In the genomic region with DNA sequence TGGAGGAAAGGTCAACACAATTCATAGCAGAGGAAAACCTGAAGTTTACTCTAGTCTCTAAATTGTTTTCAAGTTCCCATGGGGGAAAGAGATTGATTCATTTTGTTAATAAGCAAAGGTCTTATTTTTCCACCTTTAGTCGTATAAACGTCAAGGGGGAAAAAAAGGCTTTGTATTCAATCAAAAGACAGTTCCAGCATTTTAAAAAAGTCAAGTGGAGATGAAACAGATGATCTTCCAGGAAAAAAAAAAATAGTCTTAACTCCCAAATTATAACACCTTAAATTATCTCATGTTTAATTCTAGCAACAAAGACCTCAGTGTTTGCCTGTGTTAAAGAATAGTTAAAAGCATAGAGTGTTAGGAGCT, we compare ENCODE assay signal across 9 cellular contexts.
DNase-seq lines count a peak whose midpoint lies in the region; ATAC-seq and TF ChIP-seq lines count a peak whose summit lies in the region.
"Had no signal": no experiment of that assay in that cellular context is flagged by ENCODE, and none has a peak within 500 bp of the region (broad histone marks: within the 10 kb centered on the region; RNA-seq: fewer than 3 reads in every experiment).

No MANE protein-coding gene starts in this region.

- no peaks in the 10 kb centered on the region for H3K9me3 ChIP-seq in mucosa of rectum (ENCODE audit: control insufficient read depth in 2 of 2, low read length in 2 of 2)
- H3K9me3 ChIP-seq: BLaER1 had no signal

- H3K9ac ChIP-seq in mucosa of rectum (ENCODE audit: low read depth in 1 of 2, low read length in 2 of 2): peak overlapping the region; percentile 23 to 36
- H3K9ac ChIP-seq: BLaER1 had no signal

- CTCF ChIA-PET in MCF 10A (lab: Yijun Ruan, JAX): interaction anchor here (0.9 to 1.7 kb wide), 4 partner anchors 8 to 1723 kb away, joined by 3 to 5 read pairs (median 4); no protein-coding TSS in a partner anchor

- no peak for DNase-seq in activated naive CD4-positive, alpha-beta T cell treated with anti-CD3 and anti-CD28 coated beads, Interleukin-2, amount 50 U/mL, for 72 hours (ENCODE audit: low spot score in 2 of 2)
- DNase-seq in MCF 10A (ENCODE audit: unreplicated experiment) (no peak), type B pancreatic cell (ENCODE audit: extremely low spot score, unreplicated experiment) (no peak), glutamatergic neuron (no peak)
- no peak for DNase-seq in stimulated activated naive CD4-positive, alpha-beta T cell (lab: John Stamatoyannopoulos, UW)

- no peak for ATAC-seq in activated naive CD4-positive, alpha-beta T cell treated with anti-CD3 and anti-CD28 coated beads, Interleukin-2, amount 50 U/mL, for 72 hours
- no peak for ATAC-seq in HG02938 (IDR thresholded peaks at IDR 0.05; ENCODE audit: unreplicated experiment)

- intact Hi-C loops in MCF 10A (cut with micrococcal nuclease): no loop called here

- POLR2A ChIA-PET in MCF 10A (lab: Yijun Ruan, JAX): interaction anchor here (0.8 to 4.1 kb wide), 5 partner anchors 10 to 590 kb away, joined by 3 to 46 read pairs (median 6); no protein-coding TSS in a partner anchor

- H3K4me1 ChIP-seq in mucosa of rectum (ENCODE audit: control insufficient read depth in 2 of 2, insufficient read depth in 2 of 2, low read length in 2 of 2): peaks cover 16 to 20% of the 10 kb centered on the region in 2 donors

- H3K36me3 ChIP-seq in mucosa of rectum (ENCODE audit: control insufficient read depth in 2 of 2, insufficient read depth in 2 of 2, low read length in 2 of 2): no peaks in the 10 kb centered on the region
- H3K36me3 ChIP-seq: BLaER1 had no signal

- no peak overlapping the region for H3K4me3 Mint-ChIP-seq in activated naive CD4-positive, alpha-beta T cell treated with anti-CD3 and anti-CD28 coated beads, Interleukin-2, amount 50 U/mL, for 24 hours
- H3K4me3 Mint-ChIP-seq in MCF 10A (ENCODE audit: unreplicated experiment): no peak overlapping the region
- H3K4me3 Mint-ChIP-seq in type B pancreatic cell: no peak overlapping the region
- no peak overlapping the region for H3K4me3 Mint-ChIP-seq in glutamatergic neuron (ENCODE audit: unreplicated experiment)

- H3K36me3 Mint-ChIP-seq in activated naive CD4-positive, alpha-beta T cell treated with anti-CD3 and anti-CD28 coated beads, Interleukin-2, amount 50 U/mL, for 24 hours: peaks cover 2% of the 10 kb centered on the region
- H3K36me3 Mint-ChIP-seq in activated naive CD4-positive, alpha-beta T cell treated with anti-CD3 and anti-CD28 coated beads, Interleukin-2, amount 50 U/mL, for 72 hours: peaks cover 0 to 37% of the 10 kb centered on the region in 2 donors
- H3K36me3 Mint-ChIP-seq in MCF 10A (ENCODE audit: insufficient read depth, unreplicated experiment) (peaks cover 12% of the 10 kb centered on the region), type B pancreatic cell (no peaks in the 10 kb centered on the region), glutamatergic neuron (ENCODE audit: unreplicated experiment) (peaks cover 7% of the 10 kb centered on the region)

- H3K27me3 Mint-ChIP-seq in activated naive CD4-positive, alpha-beta T cell treated with anti-CD3 and anti-CD28 coated beads, Interleukin-2, amount 50 U/mL, for 24 hours: no peaks in the 10 kb centered on the region
- H3K27me3 Mint-ChIP-seq in MCF 10A (ENCODE audit: insufficient read depth, unreplicated experiment): no peaks in the 10 kb centered on the region
- H3K27me3 Mint-ChIP-seq in type B pancreatic cell: no peaks in the 10 kb centered on the region
- peaks cover 5% of the 10 kb centered on the region for H3K27me3 Mint-ChIP-seq in glutamatergic neuron (ENCODE audit: unreplicated experiment)

- H3K4me1 Mint-ChIP-seq in activated naive CD4-positive, alpha-beta T cell treated with anti-CD3 and anti-CD28 coated beads, Interleukin-2, amount 50 U/mL, for 24 hours: peaks cover 46% of the 10 kb centered on the region
- H3K4me1 Mint-ChIP-seq in MCF 10A (ENCODE audit: insufficient read depth, unreplicated experiment) (peaks cover 24% of the 10 kb centered on the region), type B pancreatic cell (ENCODE audit: unreplicated experiment) (peaks cover 47% of the 10 kb centered on the region), glutamatergic neuron (ENCODE audit: low read depth, unreplicated experiment) (peaks cover 6% of the 10 kb centered on the region)

- H3K27me3 ChIP-seq in mucosa of rectum (ENCODE audit: control insufficient read depth in 2 of 2, insufficient read depth in 2 of 2, low read length in 2 of 2): no peaks in the 10 kb centered on the region
- H3K27me3 ChIP-seq: BLaER1 had no signal

- H3K4me3 ChIP-seq in mucosa of rectum (ENCODE audit: low read length in 2 of 2): no peak overlapping the region
- H3K4me3 ChIP-seq: BLaER1 had no signal

- H3K9me3 Mint-ChIP-seq in activated naive CD4-positive, alpha-beta T cell treated with anti-CD3 and anti-CD28 coated beads, Interleukin-2, amount 50 U/mL, for 24 hours: no peaks in the 10 kb centered on the region
- H3K9me3 Mint-ChIP-seq in activated naive CD4-positive, alpha-beta T cell treated with anti-CD3 and anti-CD28 coated beads, Interleukin-2, amount 50 U/mL, for 72 hours: peaks cover 3 to 6% of the 10 kb centered on the region in 2 donors
- H3K9me3 Mint-ChIP-seq in MCF 10A (ENCODE audit: unreplicated experiment) (no peaks in the 10 kb centered on the region), type B pancreatic cell (no peaks in the 10 kb centered on the region), glutamatergic neuron (ENCODE audit: unreplicated experiment) (peaks cover 2% of the 10 kb centered on the region)

- TF ChIP-seq CTCF in MCF 10A (IDR thresholded peaks at IDR 0.05; ENCODE audit: unreplicated experiment) (no peak), type B pancreatic cell (conservative IDR thresholded peaks at IDR 0.05) (no peak), glutamatergic neuron (IDR thresholded peaks at IDR 0.05; ENCODE audit: partially characterized antibody, unreplicated experiment) (no peak)

- peak overlapping the region; percentile 75 to 79 for H3K27ac ChIP-seq in mucosa of rectum (ENCODE audit: low read depth in 2 of 2, low read length in 2 of 2)
- H3K27ac ChIP-seq: BLaER1 had no signal

- BruUV-seq in MCF 10A (replicated peaks; lab: Mats Ljungman, UMichigan): no TSS peak

- peak overlapping the region; percentile 12 for H3K27ac Mint-ChIP-seq in activated naive CD4-positive, alpha-beta T cell treated with anti-CD3 and anti-CD28 coated beads, Interleukin-2, amount 50 U/mL, for 24 hours
- H3K27ac Mint-ChIP-seq in activated naive CD4-positive, alpha-beta T cell treated with anti-CD3 and anti-CD28 coated beads, Interleukin-2, amount 50 U/mL, for 72 hours: peak overlapping the region in 1 of 2 donors; percentile 70
- H3K27ac Mint-ChIP-seq in MCF 10A (ENCODE audit: low read depth, unreplicated experiment) (peak overlapping the region; percentile 92), type B pancreatic cell (peak overlapping the region; percentile 83), glutamatergic neuron (ENCODE audit: unreplicated experiment) (no peak overlapping the region)
